ENCODE assay signal across 1 cellular context in genomic region chr2:25797607-25798488, GRCh38.
TF ChIP-seq lines count a peak whose summit lies in the region.

No MANE protein-coding gene starts in this region.

TF ChIP-seq in A549, 52 proteins besides CTCF, POLR2A, EP300 and RAD21 (continued from another document):
- no peak for TF ChIP-seq NR3C1 (IDR thresholded peaks at IDR 0.05)
- no peak for TF ChIP-seq HOXB13 (CRISPR knock-in tag; IDR thresholded peaks at IDR 0.05; ENCODE audit: low read depth)
- TF ChIP-seq FOSL2 (IDR thresholded peaks at IDR 0.05): no peak
- TF ChIP-seq FOSL2 (CRISPR knock-in tag; IDR thresholded peaks at IDR 0.05): no peak
- TF ChIP-seq JUNB (IDR thresholded peaks at IDR 0.05): no peak
- TF ChIP-seq KDM5A (IDR thresholded peaks at IDR 0.05): no peak
- TF ChIP-seq, protein P1, sequence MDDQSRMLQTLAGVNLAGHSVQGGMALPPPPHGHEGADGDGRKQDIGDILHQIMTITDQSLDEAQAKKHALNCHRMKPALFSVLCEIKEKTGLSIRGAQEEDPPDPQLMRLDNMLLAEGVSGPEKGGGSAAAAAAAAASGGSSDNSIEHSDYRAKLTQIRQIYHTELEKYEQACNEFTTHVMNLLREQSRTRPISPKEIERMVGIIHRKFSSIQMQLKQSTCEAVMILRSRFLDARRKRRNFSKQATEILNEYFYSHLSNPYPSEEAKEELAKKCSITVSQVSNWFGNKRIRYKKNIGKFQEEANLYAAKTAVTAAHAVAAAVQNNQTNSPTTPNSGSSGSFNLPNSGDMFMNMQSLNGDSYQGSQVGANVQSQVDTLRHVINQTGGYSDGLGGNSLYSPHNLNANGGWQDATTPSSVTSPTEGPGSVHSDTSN (IDR thresholded peaks at IDR 0.05): no peak
- TF ChIP-seq, protein P2, sequence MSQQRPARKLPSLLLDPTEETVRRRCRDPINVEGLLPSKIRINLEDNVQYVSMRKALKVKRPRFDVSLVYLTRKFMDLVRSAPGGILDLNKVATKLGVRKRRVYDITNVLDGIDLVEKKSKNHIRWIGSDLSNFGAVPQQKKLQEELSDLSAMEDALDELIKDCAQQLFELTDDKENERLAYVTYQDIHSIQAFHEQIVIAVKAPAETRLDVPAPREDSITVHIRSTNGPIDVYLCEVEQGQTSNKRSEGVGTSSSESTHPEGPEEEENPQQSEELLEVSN (IDR thresholded peaks at IDR 0.05; ENCODE audit: borderline replicate concordance, low read depth): no peak
